Comparison of ENCODE assay signal across 8 cellular contexts in the genomic region with DNA sequence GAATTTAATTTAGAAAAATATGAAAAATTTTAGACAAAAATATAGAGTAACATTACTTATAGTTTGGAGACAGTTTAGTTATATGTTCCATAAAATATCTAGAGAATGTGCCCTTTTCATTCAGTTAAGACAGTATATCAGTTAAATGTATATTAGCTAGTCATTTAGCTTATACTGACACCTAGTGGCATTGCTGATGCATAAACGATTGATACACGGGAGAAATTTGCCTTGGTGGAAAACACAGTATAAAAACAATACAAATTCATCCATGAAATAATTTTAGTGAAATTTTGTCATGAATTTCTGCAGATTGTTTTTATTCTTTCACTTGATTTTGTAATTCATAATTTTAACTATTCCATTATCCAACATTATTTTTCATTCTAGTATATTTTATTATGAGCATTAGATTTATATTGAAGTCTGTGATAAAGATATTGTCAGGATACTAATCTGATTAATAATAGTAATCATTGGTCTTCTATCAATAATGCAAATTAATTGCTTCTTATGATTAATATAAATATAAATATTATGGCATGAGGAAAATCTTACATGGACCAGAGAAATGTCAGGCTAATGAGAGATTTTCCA.
DNase-seq lines count a peak whose midpoint lies in the region; ATAC-seq and TF ChIP-seq lines count a peak whose summit lies in the region.

No MANE protein-coding gene starts in this region.

- H3K27ac Mint-ChIP-seq in T-helper 2 cell treated with Interferon-gamma antibody and Interleukin-4, amounts not matched to agents 5 μg/mL and 100 μg/mL, for 36 hours = no peak overlapping the region

- TF ChIP-seq EP300 in Ishikawa (IDR thresholded peaks at IDR 0.05; ENCODE audit: borderline replicate concordance) = no peak

- no peaks in the 10 kb centered on the region for H3K36me3 Mint-ChIP-seq in T-helper 2 cell treated with Interferon-gamma antibody and Interleukin-4, amounts not matched to agents 5 μg/mL and 100 μg/mL, for 36 hours (ENCODE audit: low read depth)

- no peaks in the 10 kb centered on the region for H3K4me1 Mint-ChIP-seq in T-helper 2 cell treated with Interferon-gamma antibody and Interleukin-4, amounts not matched to agents 5 μg/mL and 100 μg/mL, for 36 hours (ENCODE audit: low read depth)

- H3K27me3 Mint-ChIP-seq in T-helper 2 cell treated with Interferon-gamma antibody and Interleukin-4, amounts not matched to agents 5 μg/mL and 100 μg/mL, for 36 hours (ENCODE audit: low read depth) = no peaks in the 10 kb centered on the region

- TF ChIP-seq RAD21 in Ishikawa (IDR thresholded peaks at IDR 0.05; ENCODE audit: low read depth) = peak; percentile 80

- no peaks in the 10 kb centered on the region for H3K9me3 Mint-ChIP-seq in T-helper 2 cell treated with Interferon-gamma antibody and Interleukin-4, amounts not matched to agents 5 μg/mL and 100 μg/mL, for 36 hours

- peak; percentile 4 for DNase-seq in GDM1 (lab: John Stamatoyannopoulos, UW)
- DNase-seq in RKO (ENCODE audit: low spot score) = peak; percentile 61
- peak; percentile 11 for DNase-seq in fibroblast of gingiva (ENCODE audit: low read depth)
- DNase-seq in renal cortical epithelial cell (ENCODE audit: low read depth) = peak; percentile 53
- DNase-seq in T-helper 2 cell treated with Interferon-gamma antibody and Interleukin-4, amounts not matched to agents 5 μg/mL and 100 μg/mL, for 36 hours (ENCODE audit: low spot score) = no peak
- DNase-seq in SHP77 treated with DMSO at 0.1 percent for 48 hours (lab: John Stamatoyannopoulos, UW) = no peak

- H3K4me3 Mint-ChIP-seq in T-helper 2 cell treated with Interferon-gamma antibody and Interleukin-4, amounts not matched to agents 5 μg/mL and 100 μg/mL, for 36 hours = no peak overlapping the region

- ATAC-seq in GM21526 (IDR thresholded peaks at IDR 0.05; ENCODE audit: low FRiP score, unreplicated experiment) = peak; percentile 89

TF ChIP-seq in Ishikawa, 13 proteins besides CTCF, POLR2A, EP300 and RAD21:
- TF ChIP-seq, protein P1, sequence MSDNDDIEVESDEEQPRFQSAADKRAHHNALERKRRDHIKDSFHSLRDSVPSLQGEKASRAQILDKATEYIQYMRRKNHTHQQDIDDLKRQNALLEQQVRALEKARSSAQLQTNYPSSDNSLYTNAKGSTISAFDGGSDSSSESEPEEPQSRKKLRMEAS (IDR thresholded peaks at IDR 0.05) = no peak
- TF ChIP-seq CREB1 (IDR thresholded peaks at IDR 0.05; ENCODE audit: low read depth) (no peak), TAF1 (IDR thresholded peaks at IDR 0.05; ENCODE audit: low read depth) (no peak), TCF12 (IDR thresholded peaks at IDR 0.05; ENCODE audit: low read depth) (no peak), EGR1 (IDR thresholded peaks at IDR 0.05) (no peak), CEBPB (IDR thresholded peaks at IDR 0.05) (no peak), FOXM1 (IDR thresholded peaks at IDR 0.05; ENCODE audit: borderline replicate concordance, low read depth) (no peak), TEAD4 (IDR thresholded peaks at IDR 0.05) (no peak), YY1 (IDR thresholded peaks at IDR 0.05; ENCODE audit: low read depth) (no peak), NFIC (IDR thresholded peaks at IDR 0.05) (no peak), ZBTB7A (IDR thresholded peaks at IDR 0.05; ENCODE audit: low read depth) (no peak)
- TF ChIP-seq, protein P2, sequence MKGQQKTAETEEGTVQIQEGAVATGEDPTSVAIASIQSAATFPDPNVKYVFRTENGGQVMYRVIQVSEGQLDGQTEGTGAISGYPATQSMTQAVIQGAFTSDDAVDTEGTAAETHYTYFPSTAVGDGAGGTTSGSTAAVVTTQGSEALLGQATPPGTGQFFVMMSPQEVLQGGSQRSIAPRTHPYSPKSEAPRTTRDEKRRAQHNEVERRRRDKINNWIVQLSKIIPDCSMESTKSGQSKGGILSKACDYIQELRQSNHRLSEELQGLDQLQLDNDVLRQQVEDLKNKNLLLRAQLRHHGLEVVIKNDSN (IDR thresholded peaks at IDR 0.05) = no peak
- TF ChIP-seq, protein P3, sequence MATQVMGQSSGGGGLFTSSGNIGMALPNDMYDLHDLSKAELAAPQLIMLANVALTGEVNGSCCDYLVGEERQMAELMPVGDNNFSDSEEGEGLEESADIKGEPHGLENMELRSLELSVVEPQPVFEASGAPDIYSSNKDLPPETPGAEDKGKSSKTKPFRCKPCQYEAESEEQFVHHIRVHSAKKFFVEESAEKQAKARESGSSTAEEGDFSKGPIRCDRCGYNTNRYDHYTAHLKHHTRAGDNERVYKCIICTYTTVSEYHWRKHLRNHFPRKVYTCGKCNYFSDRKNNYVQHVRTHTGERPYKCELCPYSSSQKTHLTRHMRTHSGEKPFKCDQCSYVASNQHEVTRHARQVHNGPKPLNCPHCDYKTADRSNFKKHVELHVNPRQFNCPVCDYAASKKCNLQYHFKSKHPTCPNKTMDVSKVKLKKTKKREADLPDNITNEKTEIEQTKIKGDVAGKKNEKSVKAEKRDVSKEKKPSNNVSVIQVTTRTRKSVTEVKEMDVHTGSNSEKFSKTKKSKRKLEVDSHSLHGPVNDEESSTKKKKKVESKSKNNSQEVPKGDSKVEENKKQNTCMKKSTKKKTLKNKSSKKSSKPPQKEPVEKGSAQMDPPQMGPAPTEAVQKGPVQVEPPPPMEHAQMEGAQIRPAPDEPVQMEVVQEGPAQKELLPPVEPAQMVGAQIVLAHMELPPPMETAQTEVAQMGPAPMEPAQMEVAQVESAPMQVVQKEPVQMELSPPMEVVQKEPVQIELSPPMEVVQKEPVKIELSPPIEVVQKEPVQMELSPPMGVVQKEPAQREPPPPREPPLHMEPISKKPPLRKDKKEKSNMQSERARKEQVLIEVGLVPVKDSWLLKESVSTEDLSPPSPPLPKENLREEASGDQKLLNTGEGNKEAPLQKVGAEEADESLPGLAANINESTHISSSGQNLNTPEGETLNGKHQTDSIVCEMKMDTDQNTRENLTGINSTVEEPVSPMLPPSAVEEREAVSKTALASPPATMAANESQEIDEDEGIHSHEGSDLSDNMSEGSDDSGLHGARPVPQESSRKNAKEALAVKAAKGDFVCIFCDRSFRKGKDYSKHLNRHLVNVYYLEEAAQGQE (IDR thresholded peaks at IDR 0.05; ENCODE audit: low read depth) = no peak
TF ChIP-seq in Ishikawa: peak in this region for 0.

Comparison
In these comparisons a context has a peak if more than half of its experiments do, and no peak if none do; other contexts are left out.
1. DNase-seq: peak in GDM1 (single experiment), RKO (single experiment), fibroblast of gingiva (single experiment) and renal cortical epithelial cell (single experiment); none in T-helper 2 cell treated with Interferon-gamma antibody and Interleukin-4, amounts not matched to agents 5 μg/mL and 100 μg/mL, for 36 hours (single experiment) and SHP77 treated with DMSO at 0.1 percent for 48 hours (single experiment).